1 cellular context compared by ENCODE assay signal in the genomic region with DNA sequence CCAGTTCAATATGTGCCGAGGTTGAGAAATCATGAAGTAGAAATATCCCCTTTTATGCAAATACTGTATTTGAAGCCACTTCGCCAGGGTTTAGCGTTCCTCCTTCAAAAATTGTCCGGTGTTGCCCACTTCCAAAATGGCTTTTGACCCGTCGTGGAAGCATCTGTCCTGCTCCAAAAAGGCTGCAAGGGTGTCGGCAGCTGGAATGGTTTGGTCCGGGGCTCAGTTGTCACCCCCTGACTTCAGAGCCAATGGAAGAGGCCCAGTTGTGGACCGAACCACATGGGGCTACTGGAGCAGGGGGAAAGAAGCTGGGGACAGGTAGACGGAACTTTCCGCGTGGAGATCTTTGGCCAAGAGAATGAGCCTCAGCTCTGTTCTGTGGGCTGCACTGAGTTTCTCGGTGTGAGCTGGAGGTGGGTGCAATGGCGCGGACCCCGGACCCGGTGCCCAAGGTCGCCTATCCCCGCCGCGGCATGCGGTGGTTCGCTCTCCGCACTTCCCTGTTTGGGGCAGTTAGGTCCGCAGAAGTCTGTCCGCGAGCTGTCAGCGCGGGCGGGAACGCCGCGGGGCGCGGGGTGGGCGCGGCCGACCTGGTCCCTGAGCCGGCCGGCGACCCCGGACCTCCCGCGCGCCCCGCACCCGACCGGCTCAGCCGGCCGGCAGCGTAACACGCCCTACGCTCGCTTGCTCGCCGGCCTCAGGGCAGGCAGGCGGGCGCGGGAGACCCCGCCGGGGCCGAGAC.
TF ChIP-seq lines count a peak whose summit lies in the region.

A gene (plus strand): TSS at position 527 of the 745 bp plus-strand sequence. CDS start 259 bp downstream, outside the sequence.

TF ChIP-seq in K562, 482 proteins besides CTCF, POLR2A, EP300 and RAD21 (continued from another document and continues in another):
- TF ChIP-seq, protein P1, sequence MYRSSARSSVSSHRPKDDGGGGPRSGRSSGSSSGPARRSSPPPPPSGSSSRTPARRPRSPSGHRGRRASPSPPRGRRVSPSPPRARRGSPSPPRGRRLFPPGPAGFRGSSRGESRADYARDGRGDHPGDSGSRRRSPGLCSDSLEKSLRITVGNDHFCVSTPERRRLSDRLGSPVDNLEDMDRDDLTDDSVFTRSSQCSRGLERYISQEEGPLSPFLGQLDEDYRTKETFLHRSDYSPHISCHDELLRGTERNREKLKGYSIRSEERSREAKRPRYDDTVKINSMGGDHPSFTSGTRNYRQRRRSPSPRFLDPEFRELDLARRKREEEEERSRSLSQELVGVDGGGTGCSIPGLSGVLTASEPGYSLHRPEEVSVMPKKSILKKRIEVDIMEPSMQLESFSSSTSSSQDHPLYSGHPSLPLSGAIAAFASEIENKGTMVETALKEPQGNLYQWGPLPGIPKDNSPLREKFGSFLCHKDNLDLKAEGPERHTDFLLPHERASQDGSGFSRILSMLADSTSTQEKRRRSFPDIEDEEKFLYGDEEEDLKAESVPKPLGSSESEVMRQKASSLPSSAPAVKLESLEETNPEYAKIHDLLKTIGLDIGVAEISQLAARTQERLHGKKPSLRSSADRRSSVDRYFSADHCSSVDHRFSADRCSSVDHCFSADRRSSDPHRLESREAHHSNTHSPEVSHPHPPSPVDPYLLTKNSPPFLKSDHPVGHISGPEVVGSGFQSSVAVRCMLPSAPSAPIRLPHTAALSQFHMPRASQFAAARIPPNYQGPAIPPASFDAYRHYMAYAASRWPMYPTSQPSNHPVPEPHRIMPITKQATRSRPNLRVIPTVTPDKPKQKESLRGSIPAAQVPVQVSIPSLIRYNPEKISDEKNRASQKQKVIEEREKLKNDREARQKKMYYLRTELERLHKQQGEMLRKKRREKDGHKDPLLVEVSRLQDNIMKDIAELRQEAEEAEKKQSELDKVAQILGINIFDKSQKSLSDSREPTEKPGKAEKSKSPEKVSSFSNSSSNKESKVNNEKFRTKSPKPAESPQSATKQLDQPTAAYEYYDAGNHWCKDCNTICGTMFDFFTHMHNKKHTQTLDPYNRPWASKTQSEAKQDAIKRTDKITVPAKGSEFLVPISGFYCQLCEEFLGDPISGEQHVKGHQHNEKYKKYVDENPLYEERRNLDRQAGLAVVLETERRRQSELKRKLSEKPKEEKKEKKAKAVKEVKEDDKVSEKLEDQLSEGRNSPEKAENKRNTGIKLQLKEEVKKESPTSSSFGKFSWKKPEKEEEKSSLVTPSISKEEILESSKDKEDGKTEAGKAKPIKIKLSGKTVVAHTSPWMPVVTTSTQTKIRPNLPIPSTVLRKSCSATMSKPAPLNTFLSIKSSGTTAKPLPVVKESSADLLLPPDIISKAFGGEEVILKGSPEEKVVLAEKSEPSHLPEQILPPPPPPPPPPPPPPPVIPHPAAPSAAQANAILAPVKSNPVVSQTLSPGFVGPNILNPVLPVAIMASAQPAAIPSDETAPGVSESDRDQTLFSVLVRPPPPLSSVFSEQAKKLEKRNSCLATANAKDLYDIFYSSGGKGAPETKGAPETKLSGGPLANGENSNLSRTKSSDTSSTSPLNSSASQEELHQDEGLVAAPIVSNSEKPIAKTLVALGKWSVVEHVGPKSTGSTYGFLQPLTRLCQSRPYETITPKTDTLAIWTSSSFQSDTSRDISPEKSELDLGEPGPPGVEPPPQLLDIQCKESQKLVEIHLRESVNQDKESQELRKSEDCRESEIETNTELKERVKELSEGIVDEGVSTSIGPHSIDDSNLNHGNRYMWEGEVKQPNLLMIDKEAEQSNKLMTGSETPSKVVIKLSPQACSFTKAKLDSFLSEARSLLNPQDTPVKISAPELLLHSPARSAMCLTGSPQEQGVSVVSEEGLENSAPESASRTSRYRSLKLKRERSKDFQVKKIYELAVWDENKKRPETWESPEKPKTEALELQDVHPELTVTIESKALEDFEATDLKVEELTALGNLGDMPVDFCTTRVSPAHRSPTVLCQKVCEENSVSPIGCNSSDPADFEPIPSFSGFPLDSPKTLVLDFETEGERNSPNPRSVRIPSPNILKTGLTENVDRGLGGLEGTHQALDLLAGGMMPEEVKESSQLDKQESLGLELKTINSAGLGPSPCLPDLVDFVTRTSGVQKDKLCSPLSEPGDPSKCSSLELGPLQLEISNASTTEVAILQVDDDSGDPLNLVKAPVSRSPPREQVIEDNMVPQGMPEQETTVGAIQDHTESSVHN (IDR thresholded peaks at IDR 0.05; ENCODE audit: borderline replicate concordance in 1 of 2, low read depth in 1 of 2) = no peak
- TF ChIP-seq, protein P2, sequence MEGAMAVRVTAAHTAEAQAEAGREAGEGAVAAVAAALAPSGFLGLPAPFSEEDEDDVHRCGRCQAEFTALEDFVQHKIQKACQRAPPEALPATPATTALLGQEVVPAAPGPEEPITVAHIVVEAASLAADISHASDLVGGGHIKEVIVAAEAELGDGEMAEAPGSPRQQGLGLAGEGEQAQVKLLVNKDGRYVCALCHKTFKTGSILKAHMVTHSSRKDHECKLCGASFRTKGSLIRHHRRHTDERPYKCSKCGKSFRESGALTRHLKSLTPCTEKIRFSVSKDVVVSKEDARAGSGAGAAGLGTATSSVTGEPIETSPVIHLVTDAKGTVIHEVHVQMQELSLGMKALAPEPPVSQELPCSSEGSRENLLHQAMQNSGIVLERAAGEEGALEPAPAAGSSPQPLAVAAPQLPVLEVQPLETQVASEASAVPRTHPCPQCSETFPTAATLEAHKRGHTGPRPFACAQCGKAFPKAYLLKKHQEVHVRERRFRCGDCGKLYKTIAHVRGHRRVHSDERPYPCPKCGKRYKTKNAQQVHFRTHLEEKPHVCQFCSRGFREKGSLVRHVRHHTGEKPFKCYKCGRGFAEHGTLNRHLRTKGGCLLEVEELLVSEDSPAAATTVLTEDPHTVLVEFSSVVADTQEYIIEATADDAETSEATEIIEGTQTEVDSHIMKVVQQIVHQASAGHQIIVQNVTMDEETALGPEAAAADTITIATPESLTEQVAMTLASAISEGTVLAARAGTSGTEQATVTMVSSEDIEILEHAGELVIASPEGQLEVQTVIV (CRISPR knock-in tag; IDR thresholded peaks at IDR 0.05; ENCODE audit: borderline replicate concordance) = no peak
- TF ChIP-seq MTA2 (IDR thresholded peaks at IDR 0.05; ENCODE audit: low read depth) = no peak
- TF ChIP-seq BRCA1 (IDR thresholded peaks at IDR 0.05) = no peak
- TF ChIP-seq BRCA1 (CRISPR knock-in tag; IDR thresholded peaks at IDR 0.05) = no peak
- TF ChIP-seq SRSF3 (IDR thresholded peaks at IDR 0.05; ENCODE audit: insufficient read depth, low read length) = no peak
- TF ChIP-seq, protein P3, sequence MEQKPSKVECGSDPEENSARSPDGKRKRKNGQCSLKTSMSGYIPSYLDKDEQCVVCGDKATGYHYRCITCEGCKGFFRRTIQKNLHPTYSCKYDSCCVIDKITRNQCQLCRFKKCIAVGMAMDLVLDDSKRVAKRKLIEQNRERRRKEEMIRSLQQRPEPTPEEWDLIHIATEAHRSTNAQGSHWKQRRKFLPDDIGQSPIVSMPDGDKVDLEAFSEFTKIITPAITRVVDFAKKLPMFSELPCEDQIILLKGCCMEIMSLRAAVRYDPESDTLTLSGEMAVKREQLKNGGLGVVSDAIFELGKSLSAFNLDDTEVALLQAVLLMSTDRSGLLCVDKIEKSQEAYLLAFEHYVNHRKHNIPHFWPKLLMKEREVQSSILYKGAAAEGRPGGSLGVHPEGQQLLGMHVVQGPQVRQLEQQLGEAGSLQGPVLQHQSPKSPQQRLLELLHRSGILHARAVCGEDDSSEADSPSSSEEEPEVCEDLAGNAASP (IDR thresholded peaks at IDR 0.05) = no peak
- peak; percentile 91; the same call in 1 of the 2 replicates for TF ChIP-seq MTA3 (IDR thresholded peaks at IDR 0.05; ENCODE audit: borderline replicate concordance)
- TF ChIP-seq FOXA1 (IDR thresholded peaks at IDR 0.05; ENCODE audit: borderline replicate concordance) = no peak
- TF ChIP-seq MED1 (CRISPR knock-in tag; IDR thresholded peaks at IDR 0.05; ENCODE audit: borderline replicate concordance) = no peak
- TF ChIP-seq ZNF263 (CRISPR knock-in tag; IDR thresholded peaks at IDR 0.05; ENCODE audit: borderline replicate concordance) = 0 out of 2 replicates have a peak, but pooled peaks have one; percentile 34
- no peak for TF ChIP-seq HMG20A (CRISPR knock-in tag; conservative IDR thresholded peaks at IDR 0.05)
- TF ChIP-seq CHD2 (IDR thresholded peaks at IDR 0.05; ENCODE audit: low read depth, low read length) = 0 out of 2 replicates have a peak, but pooled peaks have one; percentile 13
- TF ChIP-seq TAF15 (IDR thresholded peaks at IDR 0.05; ENCODE audit: low read depth, low read length) = no peak
- TF ChIP-seq, protein P4, sequence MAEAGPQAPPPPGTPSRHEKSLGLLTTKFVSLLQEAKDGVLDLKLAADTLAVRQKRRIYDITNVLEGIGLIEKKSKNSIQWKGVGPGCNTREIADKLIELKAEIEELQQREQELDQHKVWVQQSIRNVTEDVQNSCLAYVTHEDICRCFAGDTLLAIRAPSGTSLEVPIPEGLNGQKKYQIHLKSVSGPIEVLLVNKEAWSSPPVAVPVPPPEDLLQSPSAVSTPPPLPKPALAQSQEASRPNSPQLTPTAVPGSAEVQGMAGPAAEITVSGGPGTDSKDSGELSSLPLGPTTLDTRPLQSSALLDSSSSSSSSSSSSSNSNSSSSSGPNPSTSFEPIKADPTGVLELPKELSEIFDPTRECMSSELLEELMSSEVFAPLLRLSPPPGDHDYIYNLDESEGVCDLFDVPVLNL (CRISPR knock-in tag; IDR thresholded peaks at IDR 0.05; ENCODE audit: low read depth) = no peak
- TF ChIP-seq ETV1 (tag; conservative IDR thresholded peaks at IDR 0.05; ENCODE audit: low read depth) = peak; percentile 64
- TF ChIP-seq, protein P5, sequence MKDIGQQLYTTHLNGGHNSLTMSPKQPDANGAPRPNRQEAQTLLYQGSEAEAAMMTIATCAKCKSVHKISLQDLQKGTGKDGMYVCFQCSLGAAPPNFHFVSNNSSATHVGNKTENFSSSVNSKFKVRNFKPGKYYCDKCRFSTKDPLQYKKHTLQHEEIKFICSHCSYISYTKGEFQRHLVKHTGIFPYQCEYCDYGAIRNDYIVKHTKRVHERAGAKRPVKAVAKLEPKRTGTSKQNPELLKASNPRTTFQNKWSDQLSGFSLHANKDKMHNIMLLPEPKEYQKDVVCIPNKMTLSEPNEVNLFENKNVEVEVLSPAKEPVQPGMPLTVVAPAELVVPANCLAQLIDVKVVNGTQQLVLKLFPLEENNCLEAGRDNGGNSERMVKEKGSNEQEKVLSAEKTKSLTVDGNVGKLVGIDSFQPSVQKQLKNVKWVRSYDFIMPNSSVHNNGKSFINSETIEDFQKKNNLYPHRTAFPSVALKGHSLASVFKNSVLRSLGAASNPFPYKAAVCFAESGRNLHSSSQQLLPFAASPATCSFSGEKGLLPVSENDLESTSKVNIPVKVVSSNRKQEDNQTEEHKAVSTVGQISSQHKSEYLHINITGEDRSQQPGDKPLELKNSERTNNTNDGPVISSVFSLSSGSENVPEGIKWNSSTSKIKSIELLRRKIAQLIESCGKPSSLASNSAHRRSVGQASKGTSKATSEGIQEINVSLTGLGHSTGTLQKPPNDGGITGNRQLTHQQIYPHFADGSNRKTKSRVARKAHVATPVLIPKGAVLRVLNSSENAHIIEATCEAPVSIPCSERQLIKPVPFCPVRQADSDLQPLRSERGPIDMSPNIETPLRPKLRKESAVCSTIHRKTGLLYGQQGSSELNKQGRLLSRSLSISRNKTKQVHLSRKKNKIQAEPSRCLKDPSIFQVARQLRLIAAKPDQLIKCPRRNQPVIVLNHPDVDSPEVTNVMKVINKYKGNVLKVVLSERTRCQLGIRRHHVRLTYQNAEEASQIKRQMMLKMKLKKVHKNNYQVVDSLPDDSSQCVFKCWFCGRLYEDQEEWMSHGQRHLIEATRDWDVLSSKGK (CRISPR knock-in tag; IDR thresholded peaks at IDR 0.05) = no peak
- no peak for TF ChIP-seq THRAP3 (IDR thresholded peaks at IDR 0.05; ENCODE audit: borderline replicate concordance)
- no peak for TF ChIP-seq NFYB (IDR thresholded peaks at IDR 0.05; ENCODE audit: extremely low read depth, insufficient read length)
- peak; percentile 92 for TF ChIP-seq ELF1 (tag; IDR thresholded peaks at IDR 0.05)
- peak; percentile 95 for TF ChIP-seq TAF9B (IDR thresholded peaks at IDR 0.05; ENCODE audit: partially characterized antibody)
- TF ChIP-seq, protein P6, sequence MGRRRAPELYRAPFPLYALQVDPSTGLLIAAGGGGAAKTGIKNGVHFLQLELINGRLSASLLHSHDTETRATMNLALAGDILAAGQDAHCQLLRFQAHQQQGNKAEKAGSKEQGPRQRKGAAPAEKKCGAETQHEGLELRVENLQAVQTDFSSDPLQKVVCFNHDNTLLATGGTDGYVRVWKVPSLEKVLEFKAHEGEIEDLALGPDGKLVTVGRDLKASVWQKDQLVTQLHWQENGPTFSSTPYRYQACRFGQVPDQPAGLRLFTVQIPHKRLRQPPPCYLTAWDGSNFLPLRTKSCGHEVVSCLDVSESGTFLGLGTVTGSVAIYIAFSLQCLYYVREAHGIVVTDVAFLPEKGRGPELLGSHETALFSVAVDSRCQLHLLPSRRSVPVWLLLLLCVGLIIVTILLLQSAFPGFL (CRISPR knock-in tag; IDR thresholded peaks at IDR 0.05) = no peak
- TF ChIP-seq, protein P7, sequence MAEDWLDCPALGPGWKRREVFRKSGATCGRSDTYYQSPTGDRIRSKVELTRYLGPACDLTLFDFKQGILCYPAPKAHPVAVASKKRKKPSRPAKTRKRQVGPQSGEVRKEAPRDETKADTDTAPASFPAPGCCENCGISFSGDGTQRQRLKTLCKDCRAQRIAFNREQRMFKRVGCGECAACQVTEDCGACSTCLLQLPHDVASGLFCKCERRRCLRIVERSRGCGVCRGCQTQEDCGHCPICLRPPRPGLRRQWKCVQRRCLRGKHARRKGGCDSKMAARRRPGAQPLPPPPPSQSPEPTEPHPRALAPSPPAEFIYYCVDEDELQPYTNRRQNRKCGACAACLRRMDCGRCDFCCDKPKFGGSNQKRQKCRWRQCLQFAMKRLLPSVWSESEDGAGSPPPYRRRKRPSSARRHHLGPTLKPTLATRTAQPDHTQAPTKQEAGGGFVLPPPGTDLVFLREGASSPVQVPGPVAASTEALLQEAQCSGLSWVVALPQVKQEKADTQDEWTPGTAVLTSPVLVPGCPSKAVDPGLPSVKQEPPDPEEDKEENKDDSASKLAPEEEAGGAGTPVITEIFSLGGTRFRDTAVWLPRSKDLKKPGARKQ (CRISPR knock-in tag; IDR thresholded peaks at IDR 0.05) = no peak
- TF ChIP-seq ZNF445 (CRISPR knock-in tag; IDR thresholded peaks at IDR 0.05; ENCODE audit: low read depth) = no peak
- no peak for TF ChIP-seq DDX20 (tag; IDR thresholded peaks at IDR 0.05; ENCODE audit: low read depth)
- no peak for TF ChIP-seq HNRNPUL1 (IDR thresholded peaks at IDR 0.05; ENCODE audit: low read length)
- TF ChIP-seq, protein P8, sequence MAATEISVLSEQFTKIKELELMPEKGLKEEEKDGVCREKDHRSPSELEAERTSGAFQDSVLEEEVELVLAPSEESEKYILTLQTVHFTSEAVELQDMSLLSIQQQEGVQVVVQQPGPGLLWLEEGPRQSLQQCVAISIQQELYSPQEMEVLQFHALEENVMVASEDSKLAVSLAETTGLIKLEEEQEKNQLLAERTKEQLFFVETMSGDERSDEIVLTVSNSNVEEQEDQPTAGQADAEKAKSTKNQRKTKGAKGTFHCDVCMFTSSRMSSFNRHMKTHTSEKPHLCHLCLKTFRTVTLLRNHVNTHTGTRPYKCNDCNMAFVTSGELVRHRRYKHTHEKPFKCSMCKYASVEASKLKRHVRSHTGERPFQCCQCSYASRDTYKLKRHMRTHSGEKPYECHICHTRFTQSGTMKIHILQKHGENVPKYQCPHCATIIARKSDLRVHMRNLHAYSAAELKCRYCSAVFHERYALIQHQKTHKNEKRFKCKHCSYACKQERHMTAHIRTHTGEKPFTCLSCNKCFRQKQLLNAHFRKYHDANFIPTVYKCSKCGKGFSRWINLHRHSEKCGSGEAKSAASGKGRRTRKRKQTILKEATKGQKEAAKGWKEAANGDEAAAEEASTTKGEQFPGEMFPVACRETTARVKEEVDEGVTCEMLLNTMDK (IDR thresholded peaks at IDR 0.05; ENCODE audit: borderline replicate concordance, insufficient read depth, low read depth, low read length, poor library complexity, severe bottlenecking) = no peak
- TF ChIP-seq SIN3B (IDR thresholded peaks at IDR 0.05; ENCODE audit: low read depth) = no peak; the same call in 1 of the 2 replicates
- TF ChIP-seq ZNF695 (CRISPR knock-in tag; IDR thresholded peaks at IDR 0.05) = no peak
- TF ChIP-seq MAZ (CRISPR knock-in tag; conservative IDR thresholded peaks at IDR 0.05 in 1 of 2, IDR thresholded peaks at IDR 0.05 in 1 of 2) = peak; percentile 67 to 70; a peak in 3 of 4 replicates
